11 cellular contexts compared by ENCODE assay signal in genomic region chr22:41801886-41802285, GRCh38. TPM values are rescaled to one million over a fixed set of nuclear protein-coding genes. Genes with fewer than 3 reads are reported as not detected.
DNase-seq lines count a peak whose midpoint lies in the region; ATAC-seq and TF ChIP-seq lines count a peak whose summit lies in the region.
"Had no signal": no experiment of that assay in that cellular context is flagged by ENCODE, and none has a peak within 500 bp of the region (broad histone marks: within the 10 kb centered on the region; RNA-seq: fewer than 3 reads in every experiment).

No MANE protein-coding gene starts in this region.

- TF ChIP-seq CTCF in SU-DHL-6 (IDR thresholded peaks at IDR 0.05; ENCODE audit: insufficient read depth, low read length, poor library complexity, severe bottlenecking) (no peak), fibroblast of lung (conservative IDR thresholded peaks at IDR 0.05 in 1 of 2, IDR thresholded peaks at IDR 0.05 in 1 of 2; ENCODE audit: low read depth in 1 of 2, low read length in 2 of 2) (no peak), foreskin fibroblast (IDR thresholded peaks at IDR 0.05; ENCODE audit: low read depth, low read length) (no peak)

- H3K36me3 ChIP-seq in SU-DHL-6 (ENCODE audit: low read length) = no peaks in the 10 kb centered on the region
- H3K36me3 ChIP-seq in fibroblast of lung (ENCODE audit: control insufficient read depth, insufficient read depth, low read length) = no peaks in the 10 kb centered on the region
- H3K36me3 ChIP-seq: MG63 had no signal

- no peak overlapping the region for H2AFZ ChIP-seq in SU-DHL-6 (ENCODE audit: low read depth, low read length, severe bottlenecking)
- no peak overlapping the region for H2AFZ ChIP-seq in fibroblast of lung (ENCODE audit: low read length)

- no peak overlapping the region for H3K27ac ChIP-seq in SU-DHL-6 (ENCODE audit: low read depth, low read length)
- H3K27ac ChIP-seq in fibroblast of lung (ENCODE audit: insufficient read depth, low read length) = no peak overlapping the region

- peak overlapping the region; percentile 83 for H3K4me2 ChIP-seq in SU-DHL-6 (ENCODE audit: low read depth, low read length, poor library complexity, severe bottlenecking)
- peak overlapping the region; percentile 88 for H3K4me2 ChIP-seq in fibroblast of lung (ENCODE audit: extremely low read depth, insufficient read depth, low read length)

- peaks cover 15% of the 10 kb centered on the region; the same call in 1 of the 2 replicates for H3K79me2 ChIP-seq in SU-DHL-6 (ENCODE audit: insufficient read depth, low read length)
- H3K79me2 ChIP-seq in fibroblast of lung (ENCODE audit: control insufficient read depth, insufficient read depth, low read length) = peaks cover 2% of the 10 kb centered on the region

- H3F3A ChIP-seq in SU-DHL-6 (ENCODE audit: insufficient read depth) = 0 out of 2 replicates have a peak, but pooled peaks cover 3% of the 10 kb centered on the region

- H3K9me3 ChIP-seq in SU-DHL-6 (ENCODE audit: insufficient read depth, low read length) (no peaks in the 10 kb centered on the region), fibroblast of lung (ENCODE audit: control insufficient read depth, insufficient read depth, low read depth, low read length) (no peaks in the 10 kb centered on the region)
- H3K9me3 ChIP-seq: MG63 had no signal

- H3K4me3 ChIP-seq in SU-DHL-6 (ENCODE audit: insufficient read depth, low read length, poor library complexity, severe bottlenecking) = peak overlapping the region; percentile 60
- H3K4me3 ChIP-seq in fibroblast of lung (replicated peaks in 1 of 4; ENCODE audit: control extremely low read depth in 1 of 4, insufficient read depth in 1 of 4, low read depth in 3 of 4, low read length in 4 of 4) = peak overlapping the region in 1 of 4 experiments; percentile 99
- H3K4me3 ChIP-seq in foreskin fibroblast (ENCODE audit: low read depth in 1 of 2, low read length in 2 of 2) = peak overlapping the region in 1 of 2 donors; percentile 92

- DNase-seq in activated naive CD4-positive, alpha-beta T cell treated with anti-CD3 and anti-CD28 coated beads, Interleukin-2, amount 50 U/mL, for 72 hours (ENCODE audit: low spot score in 2 of 2) = no peak
- no peak for DNase-seq in fibroblast of lung (ENCODE audit: low read depth in 2 of 2)
- no peak for DNase-seq in NCI-H2029 treated with DMSO at 0.1 percent for 48 hours (lab: John Stamatoyannopoulos, UW)
- DNase-seq in EL = no peak
- no peak for DNase-seq in foreskin fibroblast
- DNase-seq: activated CD8-positive, alpha-beta memory T cell treated with anti-CD3 and anti-CD28 coated beads, Interleukin-2, amount 50 U/mL, for 4 hours; MG63; stimulated activated CD4-positive, alpha-beta T cell treated with anti-CD3 and anti-CD28 coated beads, Interleukin-4, amount 100 ng/mL, for 24 hours had no signal

- H3K9me3 Mint-ChIP-seq in activated naive CD4-positive, alpha-beta T cell treated with anti-CD3 and anti-CD28 coated beads, Interleukin-2, amount 50 U/mL, for 24 hours = no peaks in the 10 kb centered on the region
- H3K9me3 Mint-ChIP-seq in activated naive CD4-positive, alpha-beta T cell treated with anti-CD3 and anti-CD28 coated beads, Interleukin-2, amount 50 U/mL, for 72 hours = no peaks in the 10 kb centered on the region
- no peaks in the 10 kb centered on the region for H3K9me3 Mint-ChIP-seq in stimulated activated memory B cell treated with anti-CD40 and anti-IgM and Interleukin-4, amounts not matched to agents 10 μg/mL and 1 μg/mL and 100 μg/mL, for 72 hours

- H3K4me1 ChIP-seq in fibroblast of lung (ENCODE audit: control insufficient read depth, extremely low read depth, insufficient read depth, low read length) = peaks cover 6% of the 10 kb centered on the region

- H4K20me1 ChIP-seq in SU-DHL-6 (ENCODE audit: low read depth, low read length) = no peaks in the 10 kb centered on the region
- H4K20me1 ChIP-seq in fibroblast of lung (ENCODE audit: control insufficient read depth, extremely low read depth, insufficient read depth, low read length) = no peaks in the 10 kb centered on the region

- peaks cover 41% of the 10 kb centered on the region for H3K4me1 Mint-ChIP-seq in activated naive CD4-positive, alpha-beta T cell treated with anti-CD3 and anti-CD28 coated beads, Interleukin-2, amount 50 U/mL, for 24 hours
- peaks cover 30% of the 10 kb centered on the region for H3K4me1 Mint-ChIP-seq in stimulated activated memory B cell treated with anti-CD40 and anti-IgM and Interleukin-4, amounts not matched to agents 10 μg/mL and 1 μg/mL and 100 μg/mL, for 72 hours

- no peaks in the 10 kb centered on the region for H3K9me2 ChIP-seq in SU-DHL-6 (replicated peaks; ENCODE audit: insufficient read depth, low read length)

- H3K36me3 Mint-ChIP-seq in activated naive CD4-positive, alpha-beta T cell treated with anti-CD3 and anti-CD28 coated beads, Interleukin-2, amount 50 U/mL, for 24 hours = peaks cover 4% of the 10 kb centered on the region
- peaks cover 12 to 21% of the 10 kb centered on the region in 2 donors for H3K36me3 Mint-ChIP-seq in activated naive CD4-positive, alpha-beta T cell treated with anti-CD3 and anti-CD28 coated beads, Interleukin-2, amount 50 U/mL, for 72 hours
- H3K36me3 Mint-ChIP-seq in stimulated activated memory B cell treated with anti-CD40 and anti-IgM and Interleukin-4, amounts not matched to agents 10 μg/mL and 1 μg/mL and 100 μg/mL, for 72 hours = no peaks in the 10 kb centered on the region

- no peak for ATAC-seq in activated naive CD4-positive, alpha-beta T cell treated with anti-CD3 and anti-CD28 coated beads, Interleukin-2, amount 50 U/mL, for 72 hours
- ATAC-seq in stimulated activated memory B cell treated with anti-CD40 and anti-IgM and Interleukin-4, amounts not matched to agents 10 μg/mL and 1 μg/mL and 100 μg/mL, for 72 hours = no peak

- H3K27me3 Mint-ChIP-seq in activated naive CD4-positive, alpha-beta T cell treated with anti-CD3 and anti-CD28 coated beads, Interleukin-2, amount 50 U/mL, for 24 hours = no peaks in the 10 kb centered on the region
- no peaks in the 10 kb centered on the region for H3K27me3 Mint-ChIP-seq in stimulated activated memory B cell treated with anti-CD40 and anti-IgM and Interleukin-4, amounts not matched to agents 10 μg/mL and 1 μg/mL and 100 μg/mL, for 72 hours

- peak overlapping the region; percentile 72 for H3K9ac ChIP-seq in SU-DHL-6 (ENCODE audit: low read length)
- H3K9ac ChIP-seq in fibroblast of lung (ENCODE audit: insufficient read depth, low read length) = no peak overlapping the region

- H3K4me3 Mint-ChIP-seq in activated naive CD4-positive, alpha-beta T cell treated with anti-CD3 and anti-CD28 coated beads, Interleukin-2, amount 50 U/mL, for 24 hours = peak overlapping the region; percentile 96
- peak overlapping the region; percentile 95 for H3K4me3 Mint-ChIP-seq in stimulated activated memory B cell treated with anti-CD40 and anti-IgM and Interleukin-4, amounts not matched to agents 10 μg/mL and 1 μg/mL and 100 μg/mL, for 72 hours

- peak overlapping the region; percentile 95 for H3K27ac Mint-ChIP-seq in activated naive CD4-positive, alpha-beta T cell treated with anti-CD3 and anti-CD28 coated beads, Interleukin-2, amount 50 U/mL, for 24 hours
- H3K27ac Mint-ChIP-seq in activated naive CD4-positive, alpha-beta T cell treated with anti-CD3 and anti-CD28 coated beads, Interleukin-2, amount 50 U/mL, for 72 hours = peak overlapping the region in 1 of 2 donors; percentile 93
- H3K27ac Mint-ChIP-seq in stimulated activated memory B cell treated with anti-CD40 and anti-IgM and Interleukin-4, amounts not matched to agents 10 μg/mL and 1 μg/mL and 100 μg/mL, for 72 hours = peak overlapping the region; percentile 99

- H3K27me3 ChIP-seq in SU-DHL-6 (ENCODE audit: low read length) (no peaks in the 10 kb centered on the region), fibroblast of lung (ENCODE audit: control insufficient read depth, insufficient read depth, low read length) (no peaks in the 10 kb centered on the region)
- H3K27me3 ChIP-seq: MG63 had no signal

RNA-seq across cellular contexts. Expression of gene CCDC134, which starts 1.4 kb away (rescaled TPM):
- total RNA-seq in activated naive CD4-positive, alpha-beta T cell treated with anti-CD3 and anti-CD28 coated beads, Interleukin-2, amount 50 U/mL, for 72 hours = 10 to 100 TPM; 16.7 to 31.7 TPM
- total RNA-seq in fibroblast of lung = 9.2 and 13.7 TPM in 2 replicates
- 3.0 and 5.0 TPM in 2 replicates for polyA plus RNA-seq in fibroblast of lung
- polyA plus RNA-seq in fibroblast of lung (2012) = 3.0 and 4.8 TPM in 2 replicates
- 7.5 and 8.3 TPM in 2 replicates for polyA minus RNA-seq in fibroblast of lung (ENCODE audit: low replicate concordance)

RNA-seq across cellular contexts. Expression of gene SREBF2, which starts 31.0 kb away (rescaled TPM):
- 100 to 1,000 TPM; 162 to 163 TPM for total RNA-seq in activated naive CD4-positive, alpha-beta T cell treated with anti-CD3 and anti-CD28 coated beads, Interleukin-2, amount 50 U/mL, for 72 hours
- total RNA-seq in fibroblast of lung = 60.9 and 103 TPM in 2 replicates
- 45.5 and 51.7 TPM in 2 replicates for polyA plus RNA-seq in fibroblast of lung
- 75.7 and 89.5 TPM in 2 replicates for polyA plus RNA-seq in fibroblast of lung (2012)
- 220 and 377 TPM in 2 replicates for polyA minus RNA-seq in fibroblast of lung (ENCODE audit: low replicate concordance)
